In the genomic region with DNA sequence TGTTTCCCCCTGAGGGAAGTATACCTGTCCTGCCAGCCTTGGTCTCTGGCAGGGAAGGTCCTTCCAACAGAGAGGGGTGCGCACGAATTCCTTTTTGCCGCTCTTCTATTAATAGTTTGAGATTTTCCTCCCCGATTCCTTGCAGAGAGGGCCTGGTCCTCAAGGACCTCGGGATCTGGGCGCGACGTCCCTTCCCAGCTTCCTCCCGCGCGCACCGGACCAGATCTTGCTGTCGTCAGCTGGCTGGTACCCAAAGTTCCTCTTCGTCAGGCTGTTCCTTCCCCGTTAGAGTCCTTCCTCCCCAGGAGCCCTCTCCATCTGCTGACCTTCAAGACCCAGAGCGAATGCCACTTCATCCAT, we compare ENCODE assay signal across 8 cellular contexts. TPM values are rescaled to one million over a fixed set of nuclear protein-coding genes. Genes with fewer than 3 reads are reported as not detected.
DNase-seq lines count a peak whose midpoint lies in the region; ATAC-seq and TF ChIP-seq lines count a peak whose summit lies in the region.

No MANE protein-coding gene starts in this region.

- DNase-seq in NCI-H2227 (lab: John Stamatoyannopoulos, UW; ENCODE audit: unreplicated experiment) (peak; percentile 19), NCI-H2227 treated with DMSO at 0.1 percent for 48 hours (lab: John Stamatoyannopoulos, UW) (no peak), foreskin fibroblast (peak; percentile 34 to 70), retina (no peak)
- DNase-seq in Jurkat, Clone E6-1 (ENCODE audit: low read depth, low spot score) = no peak
- DNase-seq in activated CD8-positive, alpha-beta T cell treated with anti-CD3 and anti-CD28 coated beads, Interleukin-2, amount 10 ng/mL, durations not matched to agents 7 days and 5 days = no peak
- DNase-seq in naive thymus-derived CD8-positive, alpha-beta T cell = peak in 4 of 10 donors; percentile 1 to 17 (median 8)

- peak overlapping the region; percentile 98 for H3K27ac Mint-ChIP-seq in activated CD8-positive, alpha-beta T cell treated with anti-CD3 and anti-CD28 coated beads, Interleukin-2, amount 10 ng/mL, durations not matched to agents 7 days and 5 days
- H3K27ac Mint-ChIP-seq in naive thymus-derived CD8-positive, alpha-beta T cell = peak overlapping the region; percentile 91 to 98 (median 95)

- POLR2A ChIA-PET in activated CD8-positive, alpha-beta T cell treated with anti-CD3 and anti-CD28 coated beads, Interleukin-2, amount 10 ng/mL, durations not matched to agents 7 days and 5 days (lab: Charles Lee) = interaction anchor here (1.2 to 1.3 kb wide), 2 partner anchors 185 to 188 kb away, joined by 5 to 8 read pairs; no protein-coding TSS in a partner anchor
- POLR2A ChIA-PET in naive thymus-derived CD8-positive, alpha-beta T cell (lab: Charles Lee) = interaction anchor here (0.6 to 1.7 kb wide), 3 partner anchors 11 to 1297 kb away, joined by 3 to 18 read pairs (median 5); a partner anchor contains a TSS

- H3K4me3 ChIP-seq in Jurkat, Clone E6-1 (ENCODE audit: low read length) = peak overlapping the region; percentile 96
- peak overlapping the region; percentile 100 for H3K4me3 ChIP-seq in foreskin fibroblast (ENCODE audit: low read depth in 1 of 2, low read length in 2 of 2)

- H3K4me3 Mint-ChIP-seq in activated CD8-positive, alpha-beta T cell treated with anti-CD3 and anti-CD28 coated beads, Interleukin-2, amount 10 ng/mL, durations not matched to agents 7 days and 5 days = peak overlapping the region; percentile 98
- peak overlapping the region; percentile 94 to 99 (median 98) for H3K4me3 Mint-ChIP-seq in naive thymus-derived CD8-positive, alpha-beta T cell

- peaks cover 7% of the 10 kb centered on the region for H3K36me3 Mint-ChIP-seq in activated CD8-positive, alpha-beta T cell treated with anti-CD3 and anti-CD28 coated beads, Interleukin-2, amount 10 ng/mL, durations not matched to agents 7 days and 5 days (ENCODE audit: low read depth)
- H3K36me3 Mint-ChIP-seq in naive thymus-derived CD8-positive, alpha-beta T cell = no peaks in the 10 kb centered on the region

- ATAC-seq in activated CD8-positive, alpha-beta T cell treated with anti-CD3 and anti-CD28 coated beads, Interleukin-2, amount 10 ng/mL, durations not matched to agents 7 days and 5 days = no peak
- no peak for ATAC-seq in naive thymus-derived CD8-positive, alpha-beta T cell
- no peak for ATAC-seq in GM21367 (IDR thresholded peaks at IDR 0.05; ENCODE audit: unreplicated experiment)

- TF ChIP-seq CTCF in foreskin fibroblast (IDR thresholded peaks at IDR 0.05; ENCODE audit: low read depth, low read length) = no peak

- no peaks in the 10 kb centered on the region for H3K27me3 Mint-ChIP-seq in activated CD8-positive, alpha-beta T cell treated with anti-CD3 and anti-CD28 coated beads, Interleukin-2, amount 10 ng/mL, durations not matched to agents 7 days and 5 days (ENCODE audit: low read depth)
- no peaks in the 10 kb centered on the region for H3K27me3 Mint-ChIP-seq in naive thymus-derived CD8-positive, alpha-beta T cell

- no peaks in the 10 kb centered on the region for H3K9me3 Mint-ChIP-seq in activated CD8-positive, alpha-beta T cell treated with anti-CD3 and anti-CD28 coated beads, Interleukin-2, amount 10 ng/mL, durations not matched to agents 7 days and 5 days (ENCODE audit: insufficient read depth)
- H3K9me3 Mint-ChIP-seq in naive thymus-derived CD8-positive, alpha-beta T cell = no peaks in the 10 kb centered on the region

- peaks cover 37% of the 10 kb centered on the region for H3K4me1 Mint-ChIP-seq in activated CD8-positive, alpha-beta T cell treated with anti-CD3 and anti-CD28 coated beads, Interleukin-2, amount 10 ng/mL, durations not matched to agents 7 days and 5 days (ENCODE audit: low read depth)
- H3K4me1 Mint-ChIP-seq in naive thymus-derived CD8-positive, alpha-beta T cell = peaks cover 25 to 46% (median 42%) of the 10 kb centered on the region in 4 donors

- CTCF ChIA-PET in activated CD8-positive, alpha-beta T cell treated with anti-CD3 and anti-CD28 coated beads, Interleukin-2, amount 10 ng/mL, durations not matched to agents 7 days and 5 days (lab: Charles Lee) = interaction anchor here (1.2 to 2.2 kb wide), 6 partner anchors 8 to 188 kb away, joined by 3 to 8 read pairs (median 6); no protein-coding TSS in a partner anchor

RNA-seq across cellular contexts. Expression of a gene that starts 0.7 kb away (rescaled TPM):
- 46.5 TPM for polyA plus RNA-seq in Jurkat, Clone E6-1 (2012; ENCODE audit: insufficient read depth, insufficient read length)
- 10 to 100 TPM; 31.2 to 37.1 TPM for total RNA-seq in activated CD8-positive, alpha-beta T cell treated with anti-CD3 and anti-CD28 coated beads, Interleukin-2, amount 10 ng/mL, durations not matched to agents 7 days and 5 days
- 10 to 100 TPM; 13.2 to 14.7 TPM for total RNA-seq in naive thymus-derived CD8-positive, alpha-beta T cell
- 10 to 100 TPM; 17.3 to 21.2 (median 17.8) TPM for polyA plus RNA-seq in naive thymus-derived CD8-positive, alpha-beta T cell

Comparison
In these comparisons a context has a peak if more than half of its experiments do, and no peak if none do; other contexts are left out.
1. DNase-seq: peak in NCI-H2227 (single experiment) and foreskin fibroblast (2 of 2); none in NCI-H2227 treated with DMSO at 0.1 percent for 48 hours (single experiment), Jurkat, Clone E6-1 (single experiment), activated CD8-positive, alpha-beta T cell treated with anti-CD3 and anti-CD28 coated beads, Interleukin-2, amount 10 ng/mL, durations not matched to agents 7 days and 5 days (single experiment) and retina (single experiment).